In genomic region chr11:8759634-8760033, GRCh38 we compare ENCODE assay signal across 20 cellular contexts.
A peak's percentile ranks its signal among the peaks of the same experiment; 100 is the strongest.
DNase-seq lines count a peak whose midpoint lies in the region; ATAC-seq and FAIRE-seq lines count a peak whose summit lies in the region.
"Had no signal": no experiment of that assay in that cellular context is flagged by ENCODE, and none has a peak within 500 bp of the region (broad histone marks: within the 10 kb centered on the region; RNA-seq: fewer than 3 reads in every experiment).

No MANE protein-coding gene starts in this region.

- FAIRE-seq in HTR-8/SVneo (lab: Jason Lieb, UNC), result no peak
- FAIRE-seq: A204.1, astrocyte, GM12891 had no signal

- ATAC-seq in right cardiac atrium (peak; percentile 35 to 47), HG02588 (IDR thresholded peaks at IDR 0.05; ENCODE audit: unreplicated experiment) (no peak), GM19395 (IDR thresholded peaks at IDR 0.05; ENCODE audit: unreplicated experiment) (no peak)
- ATAC-seq: HCT116 had no signal

- DNase-seq in Ammon's horn (ENCODE audit: low spot score) (peak; percentile 32), cerebellar cortex (ENCODE audit: low spot score) (peak; percentile 81), right cardiac atrium (peak in 1 of 3 donors; percentile 75), HTR-8/SVneo (ENCODE audit: insufficient read length, low spot score) (no peak)
- DNase-seq in stimulated activated CD4-positive, alpha-beta T cell treated with anti-CD3 and anti-CD28 coated beads, Interleukin-4, amount 100 ng/mL, for 4 hours, result no peak
- DNase-seq: CD4-positive, alpha-beta T cell; mammary epithelial cell; NCI-H1694 had no signal

- no peaks in the 10 kb centered on the region for H3K27me3 ChIP-seq in right cardiac atrium (ENCODE audit: control insufficient read depth, insufficient read depth)
- H3K27me3 ChIP-seq in rectal smooth muscle tissue (ENCODE audit: control insufficient read depth, insufficient read depth, low read length), result no peaks in the 10 kb centered on the region
- H3K27me3 ChIP-seq: dorsolateral prefrontal cortex, neutrophil had no signal

- 46% methylated on average over 1 of the region's 1 CpG for WGBS in right cardiac atrium

- H3K9ac ChIP-seq in rectal smooth muscle tissue (ENCODE audit: low read length), result no peak overlapping the region
- H3K9ac ChIP-seq: KMS-11 had no signal

- H3K4me3 ChIP-seq in right cardiac atrium (ENCODE audit: low read length) (no peak overlapping the region), rectal smooth muscle tissue (ENCODE audit: low read length) (no peak overlapping the region)
- H3K4me3 ChIP-seq: dorsolateral prefrontal cortex had no signal

- H3K27ac ChIP-seq in right cardiac atrium (ENCODE audit: low read length), result peak overlapping the region; percentile 80
- H3K27ac ChIP-seq in rectal smooth muscle tissue (ENCODE audit: low read depth, low read length), result peak overlapping the region; percentile 86
- H3K27ac ChIP-seq: HL-60, KMS-11, neutrophil, VCaP had no signal

- no peaks in the 10 kb centered on the region for H3K9me3 ChIP-seq in right cardiac atrium (ENCODE audit: control insufficient read depth, low read length)
- H3K9me3 ChIP-seq: neutrophil had no signal

- H3K4me1 ChIP-seq in right cardiac atrium (ENCODE audit: control insufficient read depth, insufficient read depth, low read length), result peaks cover 25% of the 10 kb centered on the region
- peaks cover 65% of the 10 kb centered on the region for H3K4me1 ChIP-seq in rectal smooth muscle tissue (ENCODE audit: control insufficient read depth, insufficient read depth, low read length)

- no peaks in the 10 kb centered on the region for H3K36me3 ChIP-seq in rectal smooth muscle tissue (ENCODE audit: control insufficient read depth, insufficient read depth, low read length)
- H3K36me3 ChIP-seq: neutrophil had no signal

- intact Hi-C loops in right cardiac atrium (cut with DNase I), result no loop called here

Comparison
In these comparisons a context has a peak if more than half of its experiments do, and no peak if none do; other contexts are left out.
1. DNase-seq: peak in Ammon's horn (single experiment) and cerebellar cortex (single experiment); none in HTR-8/SVneo (single experiment) and stimulated activated CD4-positive, alpha-beta T cell treated with anti-CD3 and anti-CD28 coated beads, Interleukin-4, amount 100 ng/mL, for 4 hours (0 of 2).
2. ATAC-seq: peak in right cardiac atrium (2 of 2); none in HG02588 (single experiment) and GM19395 (single experiment).